1 cellular context compared by ENCODE assay signal in the genomic region with DNA sequence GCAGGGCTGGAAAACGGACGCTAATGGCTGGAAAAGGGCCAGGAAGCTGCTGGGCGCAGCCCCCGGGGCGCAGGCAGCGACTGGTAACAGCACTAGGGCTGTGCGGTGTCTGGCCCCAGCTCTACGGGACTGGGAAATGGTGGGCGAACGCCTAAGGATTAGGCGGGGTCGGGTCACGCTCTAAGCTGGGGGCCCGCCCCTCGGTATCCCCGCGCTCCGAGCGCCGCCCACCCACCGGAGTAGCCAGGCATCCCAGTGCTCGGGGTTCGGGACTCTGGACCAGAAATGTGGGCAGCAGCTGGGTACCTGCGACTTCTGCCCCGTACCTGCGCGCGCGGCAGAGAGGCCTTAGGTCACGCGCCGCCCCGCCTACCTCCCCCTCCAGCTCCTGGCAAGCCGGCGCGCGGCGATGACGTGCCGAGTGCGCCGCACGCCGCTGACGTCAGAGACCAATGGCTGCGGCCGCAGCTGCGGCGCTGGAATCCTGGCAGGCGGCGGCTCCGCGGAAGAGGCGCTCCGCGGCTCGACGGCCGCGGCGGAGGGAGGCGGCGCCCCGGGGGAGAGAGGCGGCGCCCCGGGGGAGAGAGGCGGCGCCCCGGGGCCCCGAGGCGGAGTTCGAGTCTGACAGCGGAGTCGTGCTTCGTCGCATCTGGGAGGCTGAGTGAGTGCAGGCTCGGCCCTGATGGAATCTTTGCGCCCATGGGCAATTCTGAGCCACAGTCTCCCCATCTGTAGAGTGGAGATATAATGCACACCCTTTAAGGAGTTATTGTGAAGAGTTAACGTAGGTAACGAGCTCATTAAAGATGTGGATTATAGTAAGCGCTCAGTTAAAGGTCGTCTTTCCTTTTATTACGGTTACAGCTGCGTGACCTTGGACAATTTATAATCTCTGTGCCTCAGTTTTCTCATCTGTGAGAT.
A peak's percentile ranks its signal among the peaks of the same experiment; 100 is the strongest.
TF ChIP-seq lines count a peak whose summit lies in the region.

Gene HPS4, minus strand, starts transcription at position 345 of the 921 bp plus-strand sequence. CDS start 2,021 bp downstream, outside the sequence.
Gene SRRD, plus strand, starts transcription at position 439 of the 921 bp plus-strand sequence. Its CDS starts 14 bp downstream, at position 453.

TF ChIP-seq in HepG2, 621 proteins besides CTCF, POLR2A, EP300 and RAD21 (continued from another document and continues in another):
- peak; percentile 66 for TF ChIP-seq ZNF407 (CRISPR knock-in tag; IDR thresholded peaks at IDR 0.05; ENCODE audit: not compliant biosample characterization)
- TF ChIP-seq ZNF724P (CRISPR knock-in tag; IDR thresholded peaks at IDR 0.05; ENCODE audit: borderline replicate concordance) = peak; percentile 63; the same call in 1 of the 2 replicates
- TF ChIP-seq, protein P1, sequence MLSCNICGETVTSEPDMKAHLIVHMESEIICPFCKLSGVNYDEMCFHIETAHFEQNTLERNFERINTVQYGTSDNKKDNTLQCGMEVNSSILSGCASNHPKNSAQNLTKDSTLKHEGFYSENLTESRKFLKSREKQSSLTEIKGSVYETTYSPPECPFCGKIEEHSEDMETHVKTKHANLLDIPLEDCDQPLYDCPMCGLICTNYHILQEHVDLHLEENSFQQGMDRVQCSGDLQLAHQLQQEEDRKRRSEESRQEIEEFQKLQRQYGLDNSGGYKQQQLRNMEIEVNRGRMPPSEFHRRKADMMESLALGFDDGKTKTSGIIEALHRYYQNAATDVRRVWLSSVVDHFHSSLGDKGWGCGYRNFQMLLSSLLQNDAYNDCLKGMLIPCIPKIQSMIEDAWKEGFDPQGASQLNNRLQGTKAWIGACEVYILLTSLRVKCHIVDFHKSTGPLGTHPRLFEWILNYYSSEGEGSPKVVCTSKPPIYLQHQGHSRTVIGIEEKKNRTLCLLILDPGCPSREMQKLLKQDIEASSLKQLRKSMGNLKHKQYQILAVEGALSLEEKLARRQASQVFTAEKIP (CRISPR knock-in tag; IDR thresholded peaks at IDR 0.05; ENCODE audit: borderline replicate concordance) = no peak
- TF ChIP-seq MIER2 (CRISPR knock-in tag; IDR thresholded peaks at IDR 0.05) = 0 out of 2 replicates have a peak, but pooled peaks have one; percentile 41
- no peak for TF ChIP-seq TEAD2 (CRISPR knock-in tag; IDR thresholded peaks at IDR 0.05)
- TF ChIP-seq TCF7 (IDR thresholded peaks at IDR 0.05; ENCODE audit: low read depth) = no peak
- no peak for TF ChIP-seq IRX3 (CRISPR knock-in tag; IDR thresholded peaks at IDR 0.05; ENCODE audit: borderline replicate concordance, low read depth)
- peak; percentile 81; the same call in 1 of the 2 replicates for TF ChIP-seq ZNF224 (CRISPR knock-in tag; IDR thresholded peaks at IDR 0.05)
- peak; percentile 82 for TF ChIP-seq MXD4 (CRISPR knock-in tag; IDR thresholded peaks at IDR 0.05)
- peak; percentile 96 for TF ChIP-seq KAT7 (CRISPR knock-in tag; IDR thresholded peaks at IDR 0.05; ENCODE audit: borderline replicate concordance)
- 0 out of 2 replicates have a peak, but pooled peaks have one; percentile 49 for TF ChIP-seq ESRRA (CRISPR knock-in tag; IDR thresholded peaks at IDR 0.05; ENCODE audit: low read depth)
- peak; percentile 52; the same call in 1 of the 2 replicates for TF ChIP-seq SIX4 (CRISPR knock-in tag; IDR thresholded peaks at IDR 0.05)
- no peak for TF ChIP-seq ZNF672 (CRISPR knock-in tag; IDR thresholded peaks at IDR 0.05)
- peak; percentile 78 to 88 for TF ChIP-seq NR2F1 (CRISPR knock-in tag; IDR thresholded peaks at IDR 0.05)
- TF ChIP-seq MZF1 (CRISPR knock-in tag; IDR thresholded peaks at IDR 0.05; ENCODE audit: borderline replicate concordance) = 0 out of 2 replicates have a peak, but pooled peaks have one; percentile 65
- 0 out of 2 replicates have a peak, but pooled peaks have one; percentile 17 for TF ChIP-seq ZNF431 (CRISPR knock-in tag; IDR thresholded peaks at IDR 0.05; ENCODE audit: borderline replicate concordance, low read depth)
- TF ChIP-seq, protein P2, sequence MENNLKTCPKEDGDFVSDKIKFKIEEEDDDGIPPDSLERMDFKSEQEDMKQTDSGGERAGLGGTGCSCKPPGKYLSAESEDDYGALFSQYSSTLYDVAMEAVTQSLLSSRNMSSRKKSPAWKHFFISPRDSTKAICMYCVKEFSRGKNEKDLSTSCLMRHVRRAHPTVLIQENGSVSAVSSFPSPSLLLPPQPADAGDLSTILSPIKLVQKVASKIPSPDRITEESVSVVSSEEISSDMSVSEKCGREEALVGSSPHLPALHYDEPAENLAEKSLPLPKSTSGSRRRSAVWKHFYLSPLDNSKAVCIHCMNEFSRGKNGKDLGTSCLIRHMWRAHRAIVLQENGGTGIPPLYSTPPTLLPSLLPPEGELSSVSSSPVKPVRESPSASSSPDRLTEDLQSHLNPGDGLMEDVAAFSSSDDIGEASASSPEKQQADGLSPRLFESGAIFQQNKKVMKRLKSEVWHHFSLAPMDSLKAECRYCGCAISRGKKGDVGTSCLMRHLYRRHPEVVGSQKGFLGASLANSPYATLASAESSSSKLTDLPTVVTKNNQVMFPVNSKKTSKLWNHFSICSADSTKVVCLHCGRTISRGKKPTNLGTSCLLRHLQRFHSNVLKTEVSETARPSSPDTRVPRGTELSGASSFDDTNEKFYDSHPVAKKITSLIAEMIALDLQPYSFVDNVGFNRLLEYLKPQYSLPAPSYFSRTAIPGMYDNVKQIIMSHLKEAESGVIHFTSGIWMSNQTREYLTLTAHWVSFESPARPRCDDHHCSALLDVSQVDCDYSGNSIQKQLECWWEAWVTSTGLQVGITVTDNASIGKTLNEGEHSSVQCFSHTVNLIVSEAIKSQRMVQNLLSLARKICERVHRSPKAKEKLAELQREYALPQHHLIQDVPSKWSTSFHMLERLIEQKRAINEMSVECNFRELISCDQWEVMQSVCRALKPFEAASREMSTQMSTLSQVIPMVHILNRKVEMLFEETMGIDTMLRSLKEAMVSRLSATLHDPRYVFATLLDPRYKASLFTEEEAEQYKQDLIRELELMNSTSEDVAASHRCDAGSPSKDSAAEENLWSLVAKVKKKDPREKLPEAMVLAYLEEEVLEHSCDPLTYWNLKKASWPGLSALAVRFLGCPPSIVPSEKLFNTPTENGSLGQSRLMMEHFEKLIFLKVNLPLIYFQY (CRISPR knock-in tag; IDR thresholded peaks at IDR 0.05; ENCODE audit: borderline replicate concordance) = no peak
- TF ChIP-seq, protein P3, sequence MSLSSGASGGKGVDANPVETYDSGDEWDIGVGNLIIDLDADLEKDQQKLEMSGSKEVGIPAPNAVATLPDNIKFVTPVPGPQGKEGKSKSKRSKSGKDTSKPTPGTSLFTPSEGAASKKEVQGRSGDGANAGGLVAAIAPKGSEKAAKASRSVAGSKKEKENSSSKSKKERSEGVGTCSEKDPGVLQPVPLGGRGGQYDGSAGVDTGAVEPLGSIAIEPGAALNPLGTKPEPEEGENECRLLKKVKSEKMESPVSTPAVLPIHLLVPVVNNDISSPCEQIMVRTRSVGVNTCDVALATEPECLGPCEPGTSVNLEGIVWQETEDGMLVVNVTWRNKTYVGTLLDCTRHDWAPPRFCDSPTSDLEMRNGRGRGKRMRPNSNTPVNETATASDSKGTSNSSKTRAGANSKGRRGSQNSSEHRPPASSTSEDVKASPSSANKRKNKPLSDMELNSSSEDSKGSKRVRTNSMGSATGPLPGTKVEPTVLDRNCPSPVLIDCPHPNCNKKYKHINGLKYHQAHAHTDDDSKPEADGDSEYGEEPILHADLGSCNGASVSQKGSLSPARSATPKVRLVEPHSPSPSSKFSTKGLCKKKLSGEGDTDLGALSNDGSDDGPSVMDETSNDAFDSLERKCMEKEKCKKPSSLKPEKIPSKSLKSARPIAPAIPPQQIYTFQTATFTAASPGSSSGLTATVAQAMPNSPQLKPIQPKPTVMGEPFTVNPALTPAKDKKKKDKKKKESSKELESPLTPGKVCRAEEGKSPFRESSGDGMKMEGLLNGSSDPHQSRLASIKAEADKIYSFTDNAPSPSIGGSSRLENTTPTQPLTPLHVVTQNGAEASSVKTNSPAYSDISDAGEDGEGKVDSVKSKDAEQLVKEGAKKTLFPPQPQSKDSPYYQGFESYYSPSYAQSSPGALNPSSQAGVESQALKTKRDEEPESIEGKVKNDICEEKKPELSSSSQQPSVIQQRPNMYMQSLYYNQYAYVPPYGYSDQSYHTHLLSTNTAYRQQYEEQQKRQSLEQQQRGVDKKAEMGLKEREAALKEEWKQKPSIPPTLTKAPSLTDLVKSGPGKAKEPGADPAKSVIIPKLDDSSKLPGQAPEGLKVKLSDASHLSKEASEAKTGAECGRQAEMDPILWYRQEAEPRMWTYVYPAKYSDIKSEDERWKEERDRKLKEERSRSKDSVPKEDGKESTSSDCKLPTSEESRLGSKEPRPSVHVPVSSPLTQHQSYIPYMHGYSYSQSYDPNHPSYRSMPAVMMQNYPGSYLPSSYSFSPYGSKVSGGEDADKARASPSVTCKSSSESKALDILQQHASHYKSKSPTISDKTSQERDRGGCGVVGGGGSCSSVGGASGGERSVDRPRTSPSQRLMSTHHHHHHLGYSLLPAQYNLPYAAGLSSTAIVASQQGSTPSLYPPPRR (CRISPR knock-in tag; IDR thresholded peaks at IDR 0.05; ENCODE audit: borderline replicate concordance) = 0 out of 2 replicates have a peak, but pooled peaks have one; percentile 34
- TF ChIP-seq SMAD3 (CRISPR knock-in tag; IDR thresholded peaks at IDR 0.05) = 0 out of 2 replicates have a peak, but pooled peaks have one; percentile 20
- no peak for TF ChIP-seq ZNF780A (CRISPR knock-in tag; IDR thresholded peaks at IDR 0.05)
- peak; percentile 74; the same call in 1 of the 2 replicates for TF ChIP-seq NRL (CRISPR knock-in tag; IDR thresholded peaks at IDR 0.05; ENCODE audit: borderline replicate concordance)
- TF ChIP-seq SRSF4 (IDR thresholded peaks at IDR 0.05; ENCODE audit: low read depth, low read length, poor library complexity, severe bottlenecking) = no peak
- TF ChIP-seq JUN (CRISPR knock-in tag; IDR thresholded peaks at IDR 0.05) = no peak; the same call in 1 of the 2 replicates
- 0 out of 2 replicates have a peak, but pooled peaks have one; percentile 68 for TF ChIP-seq ZNF614 (CRISPR knock-in tag; IDR thresholded peaks at IDR 0.05; ENCODE audit: borderline replicate concordance)
- TF ChIP-seq ZFP36 (IDR thresholded peaks at IDR 0.05; ENCODE audit: borderline replicate concordance, low read depth, low read length, partially characterized antibody) = peak; percentile 85
- no peak for TF ChIP-seq ZNF775 (CRISPR knock-in tag; IDR thresholded peaks at IDR 0.05; ENCODE audit: borderline replicate concordance)
- 0 out of 2 replicates have a peak, but pooled peaks have one; percentile 47 for TF ChIP-seq ZNF234 (CRISPR knock-in tag; conservative IDR thresholded peaks at IDR 0.05)
- TF ChIP-seq ZNF496 (CRISPR knock-in tag; IDR thresholded peaks at IDR 0.05; ENCODE audit: insufficient replicate concordance) = no peak
